ENCODE assay signal across 1 cellular context in the genomic region with DNA sequence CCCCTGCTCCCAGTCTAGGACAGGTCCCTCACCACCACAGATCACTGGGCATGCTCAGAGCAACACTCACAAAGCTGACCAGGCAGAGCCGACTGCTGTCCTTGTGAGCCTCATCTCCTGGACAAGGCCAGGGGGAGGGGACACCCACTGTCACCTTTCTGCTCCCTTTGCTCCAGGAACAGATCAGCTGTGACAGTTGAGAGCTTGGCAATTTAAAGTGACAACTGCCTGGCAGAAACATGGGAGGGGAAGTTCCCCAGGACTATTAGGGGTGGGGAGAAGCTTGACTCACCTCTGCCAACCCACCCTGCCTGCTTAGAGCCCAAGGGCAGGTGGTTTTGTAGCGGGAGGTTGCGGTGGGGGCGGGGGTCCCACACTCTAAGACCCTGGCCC.
TF ChIP-seq lines count a peak whose summit lies in the region.

No MANE protein-coding gene starts in this region.

TF ChIP-seq in HepG2, 621 proteins besides CTCF, POLR2A, EP300 and RAD21 (continued from another document and continues in another):
- TF ChIP-seq E2F5 (CRISPR knock-in tag; conservative IDR thresholded peaks at IDR 0.05) (no peak), DPF2 (CRISPR knock-in tag; IDR thresholded peaks at IDR 0.05; ENCODE audit: borderline replicate concordance, low read depth) (0 out of 2 replicates have a peak, but pooled peaks have one; percentile 18), ZNF557 (CRISPR knock-in tag; IDR thresholded peaks at IDR 0.05) (no peak), NAIF1 (CRISPR knock-in tag; IDR thresholded peaks at IDR 0.05; ENCODE audit: borderline replicate concordance) (no peak), TBX3 (IDR thresholded peaks at IDR 0.05; ENCODE audit: borderline replicate concordance) (peak; percentile 32; the same call in 1 of the 2 replicates), HNRNPUL1 (IDR thresholded peaks at IDR 0.05; ENCODE audit: low read depth, low read length) (no peak), MLX (CRISPR knock-in tag; IDR thresholded peaks at IDR 0.05) (0 out of 2 replicates have a peak, but pooled peaks have one; percentile 33), BORCS8-MEF2B (CRISPR knock-in tag; IDR thresholded peaks at IDR 0.05) (0 out of 2 replicates have a peak, but pooled peaks have one; percentile 16), NCOR1 (IDR thresholded peaks at IDR 0.05; ENCODE audit: borderline replicate concordance, low read length) (0 out of 2 replicates have a peak, but pooled peaks have one; percentile 39), ZNF232 (CRISPR knock-in tag; IDR thresholded peaks at IDR 0.05; ENCODE audit: borderline replicate concordance) (no peak), TBL1XR1 (IDR thresholded peaks at IDR 0.05; ENCODE audit: borderline replicate concordance, low read length, partially characterized antibody) (no peak), ZNF619 (CRISPR knock-in tag; IDR thresholded peaks at IDR 0.05) (no peak), ZNF598 (CRISPR knock-in tag; IDR thresholded peaks at IDR 0.05; ENCODE audit: borderline replicate concordance) (no peak), ZSCAN31 (CRISPR knock-in tag; IDR thresholded peaks at IDR 0.05; ENCODE audit: low read depth) (no peak), ATF7-NPFF (CRISPR knock-in tag; IDR thresholded peaks at IDR 0.05; ENCODE audit: low read depth) (no peak), YY1 (IDR thresholded peaks at IDR 0.05; ENCODE audit: insufficient read depth, insufficient replicate concordance, low read depth, low read length) (no peak), ZNF10 (CRISPR knock-in tag; IDR thresholded peaks at IDR 0.05; ENCODE audit: borderline replicate concordance, low read depth) (no peak), PLRG1 (conservative IDR thresholded peaks at IDR 0.05) (no peak), SATB2 (CRISPR knock-in tag; IDR thresholded peaks at IDR 0.05) (no peak), ZNF281 (CRISPR knock-in tag; IDR thresholded peaks at IDR 0.05; ENCODE audit: borderline replicate concordance) (peak; percentile 78), ZBTB33 (CRISPR knock-in tag; IDR thresholded peaks at IDR 0.05) (no peak), TIGD3 (CRISPR knock-in tag; IDR thresholded peaks at IDR 0.05; ENCODE audit: borderline replicate concordance) (no peak), SP5 (CRISPR knock-in tag; IDR thresholded peaks at IDR 0.05; ENCODE audit: borderline replicate concordance, low read depth) (peak; percentile 84), ONECUT2 (CRISPR knock-in tag; IDR thresholded peaks at IDR 0.05) (no peak), IRF1 (CRISPR knock-in tag; IDR thresholded peaks at IDR 0.05; ENCODE audit: low read depth) (no peak), NBN (conservative IDR thresholded peaks at IDR 0.05) (no peak), MEIS2 (CRISPR knock-in tag; IDR thresholded peaks at IDR 0.05) (peak; percentile 83), FIP1L1 (IDR thresholded peaks at IDR 0.05; ENCODE audit: borderline replicate concordance, insufficient read depth, low read depth, low read length) (no peak), CERS6 (CRISPR knock-in tag; IDR thresholded peaks at IDR 0.05) (no peak)
- TF ChIP-seq, protein P1, sequence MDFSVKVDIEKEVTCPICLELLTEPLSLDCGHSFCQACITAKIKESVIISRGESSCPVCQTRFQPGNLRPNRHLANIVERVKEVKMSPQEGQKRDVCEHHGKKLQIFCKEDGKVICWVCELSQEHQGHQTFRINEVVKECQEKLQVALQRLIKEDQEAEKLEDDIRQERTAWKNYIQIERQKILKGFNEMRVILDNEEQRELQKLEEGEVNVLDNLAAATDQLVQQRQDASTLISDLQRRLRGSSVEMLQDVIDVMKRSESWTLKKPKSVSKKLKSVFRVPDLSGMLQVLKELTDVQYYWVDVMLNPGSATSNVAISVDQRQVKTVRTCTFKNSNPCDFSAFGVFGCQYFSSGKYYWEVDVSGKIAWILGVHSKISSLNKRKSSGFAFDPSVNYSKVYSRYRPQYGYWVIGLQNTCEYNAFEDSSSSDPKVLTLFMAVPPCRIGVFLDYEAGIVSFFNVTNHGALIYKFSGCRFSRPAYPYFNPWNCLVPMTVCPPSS (IDR thresholded peaks at IDR 0.05), result no peak
- TF ChIP-seq, protein P2, sequence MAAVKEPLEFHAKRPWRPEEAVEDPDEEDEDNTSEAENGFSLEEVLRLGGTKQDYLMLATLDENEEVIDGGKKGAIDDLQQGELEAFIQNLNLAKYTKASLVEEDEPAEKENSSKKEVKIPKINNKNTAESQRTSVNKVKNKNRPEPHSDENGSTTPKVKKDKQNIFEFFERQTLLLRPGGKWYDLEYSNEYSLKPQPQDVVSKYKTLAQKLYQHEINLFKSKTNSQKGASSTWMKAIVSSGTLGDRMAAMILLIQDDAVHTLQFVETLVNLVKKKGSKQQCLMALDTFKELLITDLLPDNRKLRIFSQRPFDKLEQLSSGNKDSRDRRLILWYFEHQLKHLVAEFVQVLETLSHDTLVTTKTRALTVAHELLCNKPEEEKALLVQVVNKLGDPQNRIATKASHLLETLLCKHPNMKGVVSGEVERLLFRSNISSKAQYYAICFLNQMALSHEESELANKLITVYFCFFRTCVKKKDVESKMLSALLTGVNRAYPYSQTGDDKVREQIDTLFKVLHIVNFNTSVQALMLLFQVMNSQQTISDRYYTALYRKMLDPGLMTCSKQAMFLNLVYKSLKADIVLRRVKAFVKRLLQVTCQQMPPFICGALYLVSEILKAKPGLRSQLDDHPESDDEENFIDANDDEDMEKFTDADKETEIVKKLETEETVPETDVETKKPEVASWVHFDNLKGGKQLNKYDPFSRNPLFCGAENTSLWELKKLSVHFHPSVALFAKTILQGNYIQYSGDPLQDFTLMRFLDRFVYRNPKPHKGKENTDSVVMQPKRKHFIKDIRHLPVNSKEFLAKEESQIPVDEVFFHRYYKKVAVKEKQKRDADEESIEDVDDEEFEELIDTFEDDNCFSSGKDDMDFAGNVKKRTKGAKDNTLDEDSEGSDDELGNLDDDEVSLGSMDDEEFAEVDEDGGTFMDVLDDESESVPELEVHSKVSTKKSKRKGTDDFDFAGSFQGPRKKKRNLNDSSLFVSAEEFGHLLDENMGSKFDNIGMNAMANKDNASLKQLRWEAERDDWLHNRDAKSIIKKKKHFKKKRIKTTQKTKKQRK (IDR thresholded peaks at IDR 0.05; ENCODE audit: low read length), result no peak
- TF ChIP-seq, protein P3, sequence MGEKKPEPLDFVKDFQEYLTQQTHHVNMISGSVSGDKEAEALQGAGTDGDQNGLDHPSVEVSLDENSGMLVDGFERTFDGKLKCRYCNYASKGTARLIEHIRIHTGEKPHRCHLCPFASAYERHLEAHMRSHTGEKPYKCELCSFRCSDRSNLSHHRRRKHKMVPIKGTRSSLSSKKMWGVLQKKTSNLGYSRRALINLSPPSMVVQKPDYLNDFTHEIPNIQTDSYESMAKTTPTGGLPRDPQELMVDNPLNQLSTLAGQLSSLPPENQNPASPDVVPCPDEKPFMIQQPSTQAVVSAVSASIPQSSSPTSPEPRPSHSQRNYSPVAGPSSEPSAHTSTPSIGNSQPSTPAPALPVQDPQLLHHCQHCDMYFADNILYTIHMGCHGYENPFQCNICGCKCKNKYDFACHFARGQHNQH (CRISPR knock-in tag; IDR thresholded peaks at IDR 0.05), result no peak
- TF ChIP-seq, protein P4, sequence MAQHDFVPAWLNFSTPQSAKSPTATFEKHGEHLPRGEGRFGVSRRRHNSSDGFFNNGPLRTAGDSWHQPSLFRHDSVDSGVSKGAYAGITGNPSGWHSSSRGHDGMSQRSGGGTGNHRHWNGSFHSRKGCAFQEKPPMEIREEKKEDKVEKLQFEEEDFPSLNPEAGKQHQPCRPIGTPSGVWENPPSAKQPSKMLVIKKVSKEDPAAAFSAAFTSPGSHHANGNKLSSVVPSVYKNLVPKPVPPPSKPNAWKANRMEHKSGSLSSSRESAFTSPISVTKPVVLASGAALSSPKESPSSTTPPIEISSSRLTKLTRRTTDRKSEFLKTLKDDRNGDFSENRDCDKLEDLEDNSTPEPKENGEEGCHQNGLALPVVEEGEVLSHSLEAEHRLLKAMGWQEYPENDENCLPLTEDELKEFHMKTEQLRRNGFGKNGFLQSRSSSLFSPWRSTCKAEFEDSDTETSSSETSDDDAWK (CRISPR knock-in tag; IDR thresholded peaks at IDR 0.05), result no peak
- TF ChIP-seq, protein P5, sequence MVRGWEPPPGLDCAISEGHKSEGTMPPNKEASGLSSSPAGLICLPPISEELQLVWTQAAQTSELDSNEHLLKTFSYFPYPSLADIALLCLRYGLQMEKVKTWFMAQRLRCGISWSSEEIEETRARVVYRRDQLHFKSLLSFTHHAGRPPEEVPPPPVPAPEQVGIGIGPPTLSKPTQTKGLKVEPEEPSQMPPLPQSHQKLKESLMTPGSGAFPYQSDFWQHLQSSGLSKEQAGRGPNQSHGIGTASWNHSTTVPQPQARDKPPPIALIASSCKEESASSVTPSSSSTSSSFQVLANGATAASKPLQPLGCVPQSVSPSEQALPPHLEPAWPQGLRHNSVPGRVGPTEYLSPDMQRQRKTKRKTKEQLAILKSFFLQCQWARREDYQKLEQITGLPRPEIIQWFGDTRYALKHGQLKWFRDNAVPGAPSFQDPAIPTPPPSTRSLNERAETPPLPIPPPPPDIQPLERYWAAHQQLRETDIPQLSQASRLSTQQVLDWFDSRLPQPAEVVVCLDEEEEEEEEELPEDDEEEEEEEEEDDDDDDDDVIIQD (CRISPR knock-in tag; IDR thresholded peaks at IDR 0.05; ENCODE audit: low read depth), result no peak
